Comparison of ENCODE assay signal across 16 cellular contexts in genomic region chr9:13576101-13576500, GRCh38.
A peak's percentile ranks its signal among the peaks of the same experiment; 100 is the strongest.
DNase-seq lines count a peak whose midpoint lies in the region; ATAC-seq, FAIRE-seq and TF ChIP-seq lines count a peak whose summit lies in the region.
"Had no signal": no experiment of that assay in that cellular context is flagged by ENCODE, and none has a peak within 500 bp of the region (broad histone marks: within the 10 kb centered on the region; RNA-seq: fewer than 3 reads in every experiment).

No MANE protein-coding gene starts in this region.

- FAIRE-seq in endothelial cell of umbilical vein (lab: Jason Lieb, UNC): no peak
- FAIRE-seq: A204.1, H1, HepG2 had no signal

- H3K4me1 Mint-ChIP-seq in neural progenitor cell: peaks cover 29% of the 10 kb centered on the region
- no peaks in the 10 kb centered on the region for H3K4me1 Mint-ChIP-seq in activated T-cell treated with anti-CD3 and anti-CD28 coated beads, Interleukin-2, amount 50 U/mL, for 72 hours (ENCODE audit: low read depth)
- H3K4me1 Mint-ChIP-seq: B cell had no signal

- no peak overlapping the region for H3K4me3 Mint-ChIP-seq in neural progenitor cell
- no peak overlapping the region for H3K4me3 Mint-ChIP-seq in activated T-cell treated with anti-CD3 and anti-CD28 coated beads, Interleukin-2, amount 50 U/mL, for 72 hours
- H3K4me3 Mint-ChIP-seq: B cell; CD4-positive, alpha-beta T cell had no signal

- no peak overlapping the region for H3K4me3 ChIP-seq in HUES48 (ENCODE audit: low read depth, low read length)
- H3K4me3 ChIP-seq in endothelial cell of umbilical vein (replicated peaks in 1 of 3; ENCODE audit: insufficient read depth in 1 of 3, low read depth in 1 of 3, low read length in 3 of 3): no peak overlapping the region
- H3K4me3 ChIP-seq in neural progenitor cell: no peak overlapping the region
- H3K4me3 ChIP-seq: HAP-1 had no signal

- no peaks in the 10 kb centered on the region for H3K27me3 ChIP-seq in HUES48 (ENCODE audit: control insufficient read depth, insufficient read depth, low read length)
- H3K27me3 ChIP-seq in endothelial cell of umbilical vein (ENCODE audit: control insufficient read depth in 2 of 2, insufficient read depth in 2 of 2, low read length in 2 of 2): no peaks in the 10 kb centered on the region
- H3K27me3 ChIP-seq in neural progenitor cell: no peaks in the 10 kb centered on the region

- CTCF ChIA-PET in endothelial cell of umbilical vein (lab: Charles Lee): no interaction called here

- ATAC-seq in activated T-cell treated with anti-CD3 and anti-CD28 coated beads, Interleukin-2, amount 50 U/mL, for 72 hours (replicated peaks in 1 of 2): no peak
- ATAC-seq in HG03025 (IDR thresholded peaks at IDR 0.05; ENCODE audit: low FRiP score, unreplicated experiment): no peak
- ATAC-seq: HepG2 had no signal

- H3K9ac ChIP-seq in HUES48 (ENCODE audit: low read depth, low read length) (no peak overlapping the region), endothelial cell of umbilical vein (replicated peaks; ENCODE audit: extremely low read depth, insufficient read depth, low read length) (no peak overlapping the region), neural progenitor cell (no peak overlapping the region)

- peaks cover 21% of the 10 kb centered on the region for H3K4me1 ChIP-seq in HUES48 (ENCODE audit: control insufficient read depth, insufficient read depth, low read length)
- H3K4me1 ChIP-seq in endothelial cell of umbilical vein (ENCODE audit: control insufficient read depth, extremely low read depth, insufficient read depth, low read length): peaks cover 22% of the 10 kb centered on the region
- H3K4me1 ChIP-seq in neural progenitor cell: peaks cover 4% of the 10 kb centered on the region

- no peak for TF ChIP-seq POLR2A in endothelial cell of umbilical vein (IDR thresholded peaks at IDR 0.05; ENCODE audit: low read depth, low read length)

- H2AFZ ChIP-seq in endothelial cell of umbilical vein (ENCODE audit: low read depth, low read length) (no peak overlapping the region), neural progenitor cell (replicated peaks) (peak overlapping the region; percentile 19)

- dilution Hi-C loops in endothelial cell of umbilical vein (cut with MboI; ENCODE audit: extremely low pct_ligation_motif_present, low sequenced_read_pairs): no loop called here

- POLR2A ChIA-PET in endothelial cell of umbilical vein (lab: Charles Lee): no interaction called here

- no peaks in the 10 kb centered on the region for H3K36me3 Mint-ChIP-seq in neural progenitor cell
- H3K36me3 Mint-ChIP-seq in activated T-cell treated with anti-CD3 and anti-CD28 coated beads, Interleukin-2, amount 50 U/mL, for 72 hours (ENCODE audit: insufficient read depth in 2 of 2): no peaks in the 10 kb centered on the region

- no peak overlapping the region for H3K27ac Mint-ChIP-seq in neural progenitor cell
- no peak overlapping the region for H3K27ac Mint-ChIP-seq in activated T-cell treated with anti-CD3 and anti-CD28 coated beads, Interleukin-2, amount 50 U/mL, for 72 hours
- H3K27ac Mint-ChIP-seq: B cell; CD4-positive, alpha-beta T cell had no signal

- no peaks in the 10 kb centered on the region for H3K27me3 Mint-ChIP-seq in neural progenitor cell (ENCODE audit: insufficient read depth, low read depth)
- H3K27me3 Mint-ChIP-seq in activated T-cell treated with anti-CD3 and anti-CD28 coated beads, Interleukin-2, amount 50 U/mL, for 72 hours (ENCODE audit: low read depth): no peaks in the 10 kb centered on the region
- H3K27me3 Mint-ChIP-seq: B cell; CD4-positive, alpha-beta T cell had no signal

- H3F3A ChIP-seq in neural progenitor cell (ENCODE audit: low read depth): no peaks in the 10 kb centered on the region

- TF ChIP-seq CTCF in endothelial cell of umbilical vein (IDR thresholded peaks at IDR 0.05; ENCODE audit: extremely low read depth in 1 of 2, insufficient read depth in 1 of 2, low read depth in 1 of 2, low read length in 2 of 2): no peak
- TF ChIP-seq CTCF in neural progenitor cell (IDR thresholded peaks at IDR 0.05): no peak

- H3K27ac ChIP-seq in HUES48 (ENCODE audit: low read depth, low read length) (peak overlapping the region; percentile 67), endothelial cell of umbilical vein (ENCODE audit: insufficient read depth, low read depth, low read length) (peak overlapping the region; percentile 89), neural progenitor cell (no peak overlapping the region)

- no peaks in the 10 kb centered on the region for H3K79me2 ChIP-seq in endothelial cell of umbilical vein (ENCODE audit: control insufficient read depth, insufficient read depth, low read length)
- H3K79me2 ChIP-seq in neural progenitor cell (ENCODE audit: low read depth): no peaks in the 10 kb centered on the region

- H4K20me1 ChIP-seq in endothelial cell of umbilical vein (replicated peaks; ENCODE audit: control insufficient read depth, extremely low read depth, insufficient read depth, low read length) (no peaks in the 10 kb centered on the region), neural progenitor cell (ENCODE audit: low read depth) (no peaks in the 10 kb centered on the region)

- peaks cover 16% of the 10 kb centered on the region for H3K9me3 Mint-ChIP-seq in neural progenitor cell
- peaks cover 1 to 4% of the 10 kb centered on the region in 2 donors for H3K9me3 Mint-ChIP-seq in activated T-cell treated with anti-CD3 and anti-CD28 coated beads, Interleukin-2, amount 50 U/mL, for 72 hours

- BruUV-seq in endothelial cell of umbilical vein (replicated peaks; lab: Mats Ljungman, UMichigan): TSS peak; percentile 24

- H3K36me3 ChIP-seq in HUES48 (ENCODE audit: control insufficient read depth, insufficient read depth, low read length): no peaks in the 10 kb centered on the region
- H3K36me3 ChIP-seq in endothelial cell of umbilical vein (ENCODE audit: control insufficient read depth in 2 of 2, extremely low read depth in 1 of 2, insufficient read depth in 2 of 2, low read length in 2 of 2): no peaks in the 10 kb centered on the region
- no peaks in the 10 kb centered on the region for H3K36me3 ChIP-seq in neural progenitor cell
- H3K36me3 ChIP-seq: HAP-1 had no signal

- intact Hi-C loops in endothelial cell of umbilical vein (cut with micrococcal nuclease): loop anchor here (5.0 to 10.0 kb wide), 6 partner anchors 131 to 776 kb away; partner anchors contain the start of gene MPDZ

- no peaks in the 10 kb centered on the region for H3K9me1 ChIP-seq in endothelial cell of umbilical vein (replicated peaks; ENCODE audit: control insufficient read depth, extremely low read depth, insufficient read depth, low read length)

- DNase-seq in NCI-H226: peak; percentile 55
- no peak for DNase-seq in endothelial cell of umbilical vein (ENCODE audit: low read depth, low spot score)
- no peak for DNase-seq in neural progenitor cell (ENCODE audit: low spot score)
- DNase-seq in activated T-cell treated with anti-CD3 and anti-CD28 coated beads, Interleukin-2, amount 50 U/mL, for 72 hours: no peak
- no peak for DNase-seq in stimulated activated CD4-positive, alpha-beta T cell treated with anti-CD3 and anti-CD28 coated beads, Interleukin-2, amount 100 ng/mL, for 48 hours
- DNase-seq: C1 segment of cervical spinal cord; Calu3; CD4-positive, alpha-beta T cell; DMS 273 treated with DMSO at 0.1 percent for 48 hours had no signal

- H3K9me3 ChIP-seq in HUES48 (ENCODE audit: control insufficient read depth, insufficient read depth, low read length): no peaks in the 10 kb centered on the region
- H3K9me3 ChIP-seq in endothelial cell of umbilical vein (replicated peaks; ENCODE audit: control insufficient read depth, insufficient read depth, low read length): no peaks in the 10 kb centered on the region
- no peaks in the 10 kb centered on the region for H3K9me3 ChIP-seq in neural progenitor cell (ENCODE audit: low read depth)
- H3K9me3 ChIP-seq: HAP-1 had no signal

- H3K4me2 ChIP-seq in endothelial cell of umbilical vein (ENCODE audit: insufficient read depth, low read length) (peak overlapping the region; percentile 75), neural progenitor cell (no peak overlapping the region)

TF ChIP-seq in endothelial cell of umbilical vein, 7 proteins besides CTCF, POLR2A, EP300 and RAD21:
- TF ChIP-seq MAX (IDR thresholded peaks at IDR 0.05; ENCODE audit: insufficient read depth, insufficient read length): no peak
TF ChIP-seq in endothelial cell of umbilical vein: peak in this region for 0.
